ENCODE assay signal across 8 cellular contexts in genomic region chr19:42269518-42270345, GRCh38. TPM values are rescaled to one million over a fixed set of nuclear protein-coding genes. Genes with fewer than 3 reads are reported as not detected.
DNase-seq lines count a peak whose midpoint lies in the region; ATAC-seq and TF ChIP-seq lines count a peak whose summit lies in the region.

No MANE protein-coding gene starts in this region.

- H3K27ac Mint-ChIP-seq in activated CD4-positive, alpha-beta memory T cell treated with anti-CD3 and anti-CD28 coated beads, Interleukin-2, amount 10 ng/mL, durations not matched to agents 7 days and 5 days, result peak overlapping the region; percentile 99
- H3K27ac Mint-ChIP-seq in activated CD4-positive, alpha-beta memory T cell treated with anti-CD3 and anti-CD28 coated beads for 36 hours, result no peak overlapping the region

- TF ChIP-seq CTCF in kidney epithelial cell (IDR thresholded peaks at IDR 0.05; ENCODE audit: insufficient read depth, low read length, poor library complexity, severe bottlenecking) (no peak), suprapubic skin (IDR thresholded peaks at IDR 0.05) (no peak)

- H3K36me3 ChIP-seq in adipocyte (ENCODE audit: control insufficient read depth, insufficient read depth, low read length, severe bottlenecking), result peaks cover 24% of the 10 kb centered on the region
- H3K36me3 ChIP-seq in kidney epithelial cell (ENCODE audit: control insufficient read depth, insufficient read depth, low read length), result no peaks in the 10 kb centered on the region
- H3K36me3 ChIP-seq in suprapubic skin, result peaks cover 29% of the 10 kb centered on the region

- H3K27me3 Mint-ChIP-seq in activated CD4-positive, alpha-beta memory T cell treated with anti-CD3 and anti-CD28 coated beads, Interleukin-2, amount 10 ng/mL, durations not matched to agents 7 days and 5 days, result no peaks in the 10 kb centered on the region
- no peaks in the 10 kb centered on the region for H3K27me3 Mint-ChIP-seq in activated CD4-positive, alpha-beta memory T cell treated with anti-CD3 and anti-CD28 coated beads for 36 hours

- peaks cover 35% of the 10 kb centered on the region for H3K36me3 Mint-ChIP-seq in activated CD4-positive, alpha-beta memory T cell treated with anti-CD3 and anti-CD28 coated beads, Interleukin-2, amount 10 ng/mL, durations not matched to agents 7 days and 5 days (ENCODE audit: low read depth)
- peaks cover 14% of the 10 kb centered on the region for H3K36me3 Mint-ChIP-seq in activated CD4-positive, alpha-beta memory T cell treated with anti-CD3 and anti-CD28 coated beads for 36 hours

- no peak for TF ChIP-seq POLR2A in suprapubic skin (IDR thresholded peaks at IDR 0.05)

- ATAC-seq in GM19023 (IDR thresholded peaks at IDR 0.05; ENCODE audit: unreplicated experiment), result no peak
- no peak for ATAC-seq in HG02973 (IDR thresholded peaks at IDR 0.05; ENCODE audit: unreplicated experiment)

- H3K27ac ChIP-seq in suprapubic skin, result peak overlapping the region; percentile 100

- H3K4me3 Mint-ChIP-seq in activated CD4-positive, alpha-beta memory T cell treated with anti-CD3 and anti-CD28 coated beads, Interleukin-2, amount 10 ng/mL, durations not matched to agents 7 days and 5 days, result no peak overlapping the region
- no peak overlapping the region for H3K4me3 Mint-ChIP-seq in activated CD4-positive, alpha-beta memory T cell treated with anti-CD3 and anti-CD28 coated beads for 36 hours

- peak overlapping the region; percentile 90 for H3K9ac ChIP-seq in adipocyte (ENCODE audit: low read length)

- H3K27me3 ChIP-seq in adipocyte (replicated peaks; ENCODE audit: control insufficient read depth, insufficient read depth, low read length), result no peaks in the 10 kb centered on the region
- no peaks in the 10 kb centered on the region for H3K27me3 ChIP-seq in kidney epithelial cell (ENCODE audit: control insufficient read depth, insufficient read depth, low read length)
- H3K27me3 ChIP-seq in suprapubic skin, result no peaks in the 10 kb centered on the region

- peaks cover 37% of the 10 kb centered on the region for H3K4me1 Mint-ChIP-seq in activated CD4-positive, alpha-beta memory T cell treated with anti-CD3 and anti-CD28 coated beads, Interleukin-2, amount 10 ng/mL, durations not matched to agents 7 days and 5 days
- H3K4me1 Mint-ChIP-seq in activated CD4-positive, alpha-beta memory T cell treated with anti-CD3 and anti-CD28 coated beads for 36 hours (ENCODE audit: low read depth), result peaks cover 25% of the 10 kb centered on the region

- H3K9me3 ChIP-seq in adipocyte (ENCODE audit: control insufficient read depth, low read length), result no peaks in the 10 kb centered on the region
- no peaks in the 10 kb centered on the region for H3K9me3 ChIP-seq in suprapubic skin

- WGBS in suprapubic skin, result 20% methylated on average over 9 of the region's 9 CpGs

- H3K4me3 ChIP-seq in adipocyte (ENCODE audit: low read length), result peak overlapping the region; percentile 95
- peak overlapping the region; percentile 60 for H3K4me3 ChIP-seq in kidney epithelial cell (ENCODE audit: low read depth, low read length)
- H3K4me3 ChIP-seq in suprapubic skin, result peak overlapping the region; percentile 78

- DNase-seq in activated CD4-positive, alpha-beta memory T cell treated with anti-CD3 and anti-CD28 coated beads, Interleukin-2, amount 10 ng/mL, durations not matched to agents 7 days and 5 days, result no peak
- DNase-seq in activated CD4-positive, alpha-beta memory T cell treated with anti-CD3 and anti-CD28 coated beads for 36 hours, result no peak
- DNase-seq in adipocyte (ENCODE audit: low read depth) (peak; percentile 37), kidney epithelial cell (ENCODE audit: low read depth) (no peak), suprapubic skin (ENCODE audit: low spot score in 2 of 2) (peak; percentile 79 to 81), NCI-H446 (lab: John Stamatoyannopoulos, UW) (no peak)

- H3K4me1 ChIP-seq in adipocyte (ENCODE audit: control insufficient read depth, insufficient read depth, low read length) (peaks cover 26% of the 10 kb centered on the region), suprapubic skin (peaks cover 40% of the 10 kb centered on the region)

- intact Hi-C loops in activated CD4-positive, alpha-beta memory T cell treated with anti-CD3 and anti-CD28 coated beads for 36 hours (cut with micrococcal nuclease), result loop anchor here (5.0 kb wide), 1 partner anchor 382 kb away; no protein-coding TSS in a partner anchor

- no peak for TF ChIP-seq EP300 in suprapubic skin (IDR thresholded peaks at IDR 0.05)

- CTCF ChIA-PET in activated CD4-positive, alpha-beta memory T cell treated with anti-CD3 and anti-CD28 coated beads, Interleukin-2, amount 10 ng/mL, durations not matched to agents 7 days and 5 days (lab: Charles Lee), result interaction anchor here (0.6 to 3.2 kb wide), 9 partner anchors 10 to 1248 kb away, joined by 3 to 43 read pairs (median 3); partner anchors contain the start of gene GSK3A
- CTCF ChIA-PET in activated CD4-positive, alpha-beta memory T cell treated with anti-CD3 and anti-CD28 coated beads for 36 hours (lab: Charles Lee), result interaction anchor here (1.4 to 2.6 kb wide), 5 partner anchors 10 to 27 kb away, joined by 4 to 48 read pairs (median 7); partner anchors contain the start of gene GSK3A

- H3K9me3 Mint-ChIP-seq in activated CD4-positive, alpha-beta memory T cell treated with anti-CD3 and anti-CD28 coated beads, Interleukin-2, amount 10 ng/mL, durations not matched to agents 7 days and 5 days, result no peaks in the 10 kb centered on the region
- no peaks in the 10 kb centered on the region for H3K9me3 Mint-ChIP-seq in activated CD4-positive, alpha-beta memory T cell treated with anti-CD3 and anti-CD28 coated beads for 36 hours

- POLR2A ChIA-PET in activated CD4-positive, alpha-beta memory T cell treated with anti-CD3 and anti-CD28 coated beads, Interleukin-2, amount 10 ng/mL, durations not matched to agents 7 days and 5 days (lab: Charles Lee), result interaction anchor here (1.2 to 3.5 kb wide), 16 partner anchors 8 to 258 kb away, joined by 3 to 48 read pairs (median 6); partner anchors contain the start of genes CEACAM1, ERF, GSK3A and PAFAH1B3
- POLR2A ChIA-PET in activated CD4-positive, alpha-beta memory T cell treated with anti-CD3 and anti-CD28 coated beads for 36 hours (lab: Charles Lee), result interaction anchor here (1.0 to 2.0 kb wide), 9 partner anchors 8 to 52 kb away, joined by 3 to 15 read pairs (median 6); partner anchors contain the start of genes DEDD2, ERF and GSK3A

RNA-seq across cellular contexts. Expression of gene CIC, which starts 0.7 kb away (rescaled TPM):
- total RNA-seq in activated CD4-positive, alpha-beta memory T cell treated with anti-CD3 and anti-CD28 coated beads, Interleukin-2, amount 10 ng/mL, durations not matched to agents 7 days and 5 days, result 10 to 100 TPM; 86.5 to 88.8 TPM
- total RNA-seq in activated CD4-positive, alpha-beta memory T cell treated with anti-CD3 and anti-CD28 coated beads for 36 hours, result 10 to 100 TPM; 56.9 to 64.2 TPM
- total RNA-seq in kidney epithelial cell, result 39.4 and 41.7 TPM in 2 replicates
- total RNA-seq in suprapubic skin, result 10 to 100 TPM; 57.5 to 91.6 (median 81.9) TPM

RNA-seq across cellular contexts. Expression of gene ERF, which starts 14.8 kb away (rescaled TPM):
- 10 to 100 TPM; 46.9 to 52.6 TPM for total RNA-seq in activated CD4-positive, alpha-beta memory T cell treated with anti-CD3 and anti-CD28 coated beads, Interleukin-2, amount 10 ng/mL, durations not matched to agents 7 days and 5 days
- 10 to 100 TPM; 43.1 to 56.5 TPM for total RNA-seq in activated CD4-positive, alpha-beta memory T cell treated with anti-CD3 and anti-CD28 coated beads for 36 hours
- total RNA-seq in kidney epithelial cell, result 31.6 and 48.8 TPM in 2 replicates
- 10 to 100 TPM; 36.8 to 49.5 (median 45.8) TPM for total RNA-seq in suprapubic skin

RNA-seq across cellular contexts. Expression of gene GSK3A, which starts 27.3 kb away (rescaled TPM):
- 10 to 100 TPM; 48.9 to 50.7 TPM for total RNA-seq in activated CD4-positive, alpha-beta memory T cell treated with anti-CD3 and anti-CD28 coated beads, Interleukin-2, amount 10 ng/mL, durations not matched to agents 7 days and 5 days
- 10 to 100 TPM; 36.4 to 37.3 TPM for total RNA-seq in activated CD4-positive, alpha-beta memory T cell treated with anti-CD3 and anti-CD28 coated beads for 36 hours
- total RNA-seq in kidney epithelial cell, result 27.3 and 36.1 TPM in 2 replicates
- total RNA-seq in suprapubic skin, result 10 to 100 TPM; 24.0 to 37.3 (median 28.3) TPM

RNA-seq across cellular contexts. Expression of gene PRR19, which starts 32.2 kb away (rescaled TPM):
- under 1 TPM; 0.45 to 0.91 TPM for total RNA-seq in activated CD4-positive, alpha-beta memory T cell treated with anti-CD3 and anti-CD28 coated beads, Interleukin-2, amount 10 ng/mL, durations not matched to agents 7 days and 5 days
- under 1 TPM; 0.61 to 0.81 TPM for total RNA-seq in activated CD4-positive, alpha-beta memory T cell treated with anti-CD3 and anti-CD28 coated beads for 36 hours
- 0.55 and 0.92 TPM in 2 replicates for total RNA-seq in kidney epithelial cell
- 1 to 10 TPM in 2 of 4 donors, under 1 TPM in 2; 0.73 to 1.7 (median 1.1) TPM for total RNA-seq in suprapubic skin

RNA-seq across cellular contexts. Expression of gene PAFAH1B3, which starts 32.7 kb away (rescaled TPM):
- 10 to 100 TPM; 30.6 to 32.7 TPM for total RNA-seq in activated CD4-positive, alpha-beta memory T cell treated with anti-CD3 and anti-CD28 coated beads, Interleukin-2, amount 10 ng/mL, durations not matched to agents 7 days and 5 days
- 10 to 100 TPM; 46.6 to 54.7 TPM for total RNA-seq in activated CD4-positive, alpha-beta memory T cell treated with anti-CD3 and anti-CD28 coated beads for 36 hours
- total RNA-seq in kidney epithelial cell, result 106 and 113 TPM in 2 replicates
- 10 to 100 TPM; 14.4 to 33.0 (median 18.9) TPM for total RNA-seq in suprapubic skin

Comparison
In these comparisons a context has a peak if more than half of its experiments do, and no peak if none do; other contexts are left out.
1. DNase-seq: peak in adipocyte (single experiment) and suprapubic skin (2 of 2); none in activated CD4-positive, alpha-beta memory T cell treated with anti-CD3 and anti-CD28 coated beads, Interleukin-2, amount 10 ng/mL, durations not matched to agents 7 days and 5 days (single experiment), activated CD4-positive, alpha-beta memory T cell treated with anti-CD3 and anti-CD28 coated beads for 36 hours (single experiment), kidney epithelial cell (single experiment) and NCI-H446 (0 of 2).
2. Peak in every context shown above with its lines, with median percentiles within 50 percentile points of each other: H3K4me3 ChIP-seq.